8 cellular contexts compared by ENCODE assay signal in genomic region chr10:102644066-102644645, GRCh38. TPM values are rescaled to one million over a fixed set of nuclear protein-coding genes. Genes with fewer than 3 reads are reported as not detected.
DNase-seq lines count a peak whose midpoint lies in the region; FAIRE-seq and TF ChIP-seq lines count a peak whose summit lies in the region.

Gene TRIM8 (plus strand): TSS chr10:102644479. CDS start chr10:102644618, 139 bp downstream.

- FAIRE-seq in RCC 7860 (lab: Jason Lieb, UNC) (no peak), HTR-8/SVneo (lab: Jason Lieb, UNC) (no peak)

- intact Hi-C loops in head of caudate nucleus (cut with DNase I) (loop anchor here (5.0 kb wide), 1 partner anchor 33 kb away; no protein-coding TSS in a partner anchor), posterior vena cava (cut with DNase I) (loop anchor here in 1 of 2 donors (10.0 kb wide), 1 partner anchor 139 kb away; the partner anchor contains the start of genes ACTR1A and SUFU)

- no peak for DNase-seq in A172 (ENCODE audit: low spot score)
- DNase-seq in RCC 7860 (ENCODE audit: low spot score), result peak; percentile 35
- DNase-seq in activated naive CD4-positive, alpha-beta T cell treated with anti-CD3 and anti-CD28 coated beads, Interleukin-2, amount 50 U/mL, for 16 hours, result peak; percentile 66
- peak in 36 of 42 donors; percentile 46 to 80 (median 64) for DNase-seq in head of caudate nucleus
- DNase-seq in posterior vena cava (ENCODE audit: low spot score), result no peak
- no peak for DNase-seq in HTR-8/SVneo (ENCODE audit: insufficient read length, low spot score)
- no peak for DNase-seq in retina

- TF ChIP-seq POLR2A in GM19099 (IDR thresholded peaks at IDR 0.05; ENCODE audit: extremely low read depth, insufficient read length, low read depth), result peak; percentile 53

RNA-seq across cellular contexts. Expression of gene TRIM8, which starts in this region (rescaled TPM):
- total RNA-seq in A172 (2014; rRNA removed; shearing (Covaris generic)), result 66.8 and 68.3 TPM in 2 replicates
- total RNA-seq in posterior vena cava, result 100 to 1,000 TPM; 122 to 125 TPM

Comparison
In these comparisons a context has a peak if more than half of its experiments do, and no peak if none do; other contexts are left out.
1. DNase-seq: peak in RCC 7860 (single experiment), activated naive CD4-positive, alpha-beta T cell treated with anti-CD3 and anti-CD28 coated beads, Interleukin-2, amount 50 U/mL, for 16 hours (single experiment) and head of caudate nucleus (36 of 42); none in A172 (single experiment), posterior vena cava (single experiment), HTR-8/SVneo (single experiment) and retina (single experiment).